ENCODE assay signal across 9 cellular contexts in genomic region chr9:129491486-129491855, GRCh38.
A peak's percentile ranks its signal among the peaks of the same experiment; 100 is the strongest.
DNase-seq lines count a peak whose midpoint lies in the region; ATAC-seq and TF ChIP-seq lines count a peak whose summit lies in the region.
"Had no signal": no experiment of that assay in that cellular context is flagged by ENCODE, and none has a peak within 500 bp of the region (broad histone marks: within the 10 kb centered on the region; RNA-seq: fewer than 3 reads in every experiment).

No MANE protein-coding gene starts in this region.

- no peaks in the 10 kb centered on the region for H4K20me1 ChIP-seq in KMS-11 (ENCODE audit: insufficient read depth)
- H4K20me1 ChIP-seq in MM.1S (ENCODE audit: insufficient read depth, low read length), result no peaks in the 10 kb centered on the region

- H2AFZ ChIP-seq in KMS-11 (ENCODE audit: low read depth) (no peak overlapping the region), MM.1S (ENCODE audit: low read length) (no peak overlapping the region)

- H3K4me3 Mint-ChIP-seq in stimulated activated memory B cell treated with anti-CD40 and anti-IgM and Interleukin-4, amounts not matched to agents 10 μg/mL and 1 μg/mL and 100 μg/mL, for 72 hours, result no peak overlapping the region

- peaks cover 68% of the 10 kb centered on the region for H3K4me1 ChIP-seq in KMS-11 (ENCODE audit: low read depth, poor library complexity, severe bottlenecking)
- peaks cover 4% of the 10 kb centered on the region for H3K4me1 ChIP-seq in MM.1S (ENCODE audit: low read length)

- no peak overlapping the region; the same call in 1 of the 2 replicates for H3K9ac ChIP-seq in KMS-11
- no peak overlapping the region for H3K9ac ChIP-seq in MM.1S (ENCODE audit: low read length)

- H3K27me3 Mint-ChIP-seq in stimulated activated memory B cell treated with anti-CD40 and anti-IgM and Interleukin-4, amounts not matched to agents 10 μg/mL and 1 μg/mL and 100 μg/mL, for 72 hours, result peaks cover 46% of the 10 kb centered on the region

- no peak for ATAC-seq in stimulated activated memory B cell treated with anti-CD40 and anti-IgM and Interleukin-4, amounts not matched to agents 10 μg/mL and 1 μg/mL and 100 μg/mL, for 72 hours
- no peak for ATAC-seq in GM19395 (IDR thresholded peaks at IDR 0.05; ENCODE audit: unreplicated experiment)

- H3K4me1 Mint-ChIP-seq in stimulated activated memory B cell treated with anti-CD40 and anti-IgM and Interleukin-4, amounts not matched to agents 10 μg/mL and 1 μg/mL and 100 μg/mL, for 72 hours, result peaks cover 46% of the 10 kb centered on the region

- H3K4me2 ChIP-seq in KMS-11 (peak overlapping the region; percentile 96), MM.1S (ENCODE audit: low read depth, low read length) (no peak overlapping the region)

- H3K79me2 ChIP-seq in KMS-11 (ENCODE audit: insufficient read depth, low read depth) (peaks cover 64% of the 10 kb centered on the region), MM.1S (ENCODE audit: low read length) (0 out of 2 replicates have a peak, but pooled peaks cover 3% of the 10 kb centered on the region)

- peak overlapping the region; percentile 90 for H3K27ac Mint-ChIP-seq in stimulated activated memory B cell treated with anti-CD40 and anti-IgM and Interleukin-4, amounts not matched to agents 10 μg/mL and 1 μg/mL and 100 μg/mL, for 72 hours

- H3K27me3 ChIP-seq in KMS-11 (ENCODE audit: insufficient read depth, low read depth) (no peaks in the 10 kb centered on the region), layer of hippocampus (ENCODE audit: control insufficient read depth, insufficient read depth, low read length) (no peaks in the 10 kb centered on the region), MM.1S (replicated peaks; ENCODE audit: insufficient read depth, low read length) (no peaks in the 10 kb centered on the region)

- no peaks in the 10 kb centered on the region for H3K9me2 ChIP-seq in MM.1S (replicated peaks; ENCODE audit: insufficient read depth, low read length)

- H3K36me3 Mint-ChIP-seq in stimulated activated memory B cell treated with anti-CD40 and anti-IgM and Interleukin-4, amounts not matched to agents 10 μg/mL and 1 μg/mL and 100 μg/mL, for 72 hours, result peaks cover 21% of the 10 kb centered on the region

- H3K4me3 ChIP-seq in KMS-11 (IDR thresholded peaks at IDR 0.05; ENCODE audit: insufficient read depth, low read depth, low read length) (no peak overlapping the region), MM.1S (ENCODE audit: low read length) (no peak overlapping the region)

- no peaks in the 10 kb centered on the region for H3K9me3 ChIP-seq in MM.1S (replicated peaks; ENCODE audit: insufficient read depth, low read length)

- no peaks in the 10 kb centered on the region for H3K36me3 ChIP-seq in KMS-11 (ENCODE audit: insufficient read depth)
- no peaks in the 10 kb centered on the region for H3K36me3 ChIP-seq in MM.1S (replicated peaks; ENCODE audit: insufficient read depth, low read length)

- H3K9me3 Mint-ChIP-seq in stimulated activated memory B cell treated with anti-CD40 and anti-IgM and Interleukin-4, amounts not matched to agents 10 μg/mL and 1 μg/mL and 100 μg/mL, for 72 hours, result no peaks in the 10 kb centered on the region

- DNase-seq in amniotic epithelial cell (ENCODE audit: low read depth) (peak; percentile 62), MM.1S (no peak), SHP77 (lab: John Stamatoyannopoulos, UW) (no peak), cortex of kidney (lab: John Stamatoyannopoulos, UW) (no peak)
- DNase-seq: NCI-H2171 treated with DMSO at 0.1 percent for 48 hours had no signal

- H3K27ac ChIP-seq in KMS-11 (peak overlapping the region; percentile 99), layer of hippocampus (ENCODE audit: low read depth, low read length) (peak overlapping the region; percentile 98), MM.1S (ENCODE audit: low read length) (no peak overlapping the region)

- no peak for TF ChIP-seq CTCF in KMS-11 (conservative IDR thresholded peaks at IDR 0.05; ENCODE audit: low read depth, low read length)
- no peak for TF ChIP-seq CTCF in MM.1S (IDR thresholded peaks at IDR 0.05; ENCODE audit: low read length)

- no peaks in the 10 kb centered on the region for H3F3A ChIP-seq in MM.1S (ENCODE audit: insufficient read depth, low read length)
